ENCODE assay signal across 8 cellular contexts in the genomic region with DNA sequence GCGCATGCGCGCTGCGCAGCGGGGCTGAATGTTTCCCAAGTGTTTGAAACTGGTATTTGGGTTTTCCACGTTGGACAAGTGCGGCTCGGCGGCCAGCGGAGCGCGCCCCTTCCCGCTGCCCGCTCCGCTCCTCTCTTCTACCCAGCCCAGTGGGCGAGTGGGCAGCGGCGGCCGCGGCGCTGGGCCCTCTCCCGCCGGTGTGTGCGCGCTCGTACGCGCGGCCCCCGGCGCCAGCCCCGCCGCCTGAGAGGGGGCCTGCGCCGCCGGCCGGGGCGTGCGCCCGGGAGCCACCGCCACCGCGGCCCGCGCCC. TPM values are rescaled to one million over a fixed set of nuclear protein-coding genes. Genes with fewer than 3 reads are reported as not detected.
A peak's percentile ranks its signal among the peaks of the same experiment; 100 is the strongest.
DNase-seq lines count a peak whose midpoint lies in the region; ATAC-seq and TF ChIP-seq lines count a peak whose summit lies in the region.

A gene with protein sequence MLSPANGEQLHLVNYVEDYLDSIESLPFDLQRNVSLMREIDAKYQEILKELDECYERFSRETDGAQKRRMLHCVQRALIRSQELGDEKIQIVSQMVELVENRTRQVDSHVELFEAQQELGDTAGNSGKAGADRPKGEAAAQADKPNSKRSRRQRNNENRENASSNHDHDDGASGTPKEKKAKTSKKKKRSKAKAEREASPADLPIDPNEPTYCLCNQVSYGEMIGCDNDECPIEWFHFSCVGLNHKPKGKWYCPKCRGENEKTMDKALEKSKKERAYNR (plus strand): TSS at position 59 of the 311 bp plus-strand sequence. CDS start 450 bp downstream, outside the sequence.

- H3K9ac ChIP-seq in Loucy (ENCODE audit: low read depth, low read length, poor library complexity, severe bottlenecking): peak within 1 kb of the TSS; percentile 93
- H3K9ac ChIP-seq in neural cell (ENCODE audit: low read length): peak within 1 kb of the TSS; percentile 100

- H2AFZ ChIP-seq in Loucy (ENCODE audit: low read length): peak within 1 kb of the TSS; percentile 87
- H2AFZ ChIP-seq in neural cell (ENCODE audit: low read depth, low read length): peak within 1 kb of the TSS; percentile 18

- H3K36me3 ChIP-seq in Loucy (ENCODE audit: insufficient read depth, low read length) (no peaks in the 10 kb centered on the region), ectodermal cell (ENCODE audit: control insufficient read depth, insufficient read depth, low read length) (no peaks in the 10 kb centered on the region), neural cell (ENCODE audit: insufficient read depth, low read length) (no peaks in the 10 kb centered on the region)

- H3K4me3 Mint-ChIP-seq in CD14-positive monocyte: peak within 1 kb of the TSS; percentile 96 to 98

- H3K36me3 Mint-ChIP-seq in CD14-positive monocyte: no peaks in the 10 kb centered on the region

- H3K27me3 ChIP-seq in Loucy (ENCODE audit: insufficient read depth, low read length, poor library complexity, severe bottlenecking) (no peaks in the 10 kb centered on the region), ectodermal cell (ENCODE audit: control insufficient read depth, insufficient read depth, low read length, poor library complexity, severe bottlenecking) (no peaks in the 10 kb centered on the region), neural cell (ENCODE audit: insufficient read depth, low read depth, low read length) (no peaks in the 10 kb centered on the region)

- ATAC-seq in HG02884 (IDR thresholded peaks at IDR 0.05; ENCODE audit: unreplicated experiment): no peak

- H3K27me3 Mint-ChIP-seq in CD14-positive monocyte (ENCODE audit: low read depth in 3 of 3): peaks cover 0 to 4% (median 0%) of the 10 kb centered on the region in 3 donors

- intact Hi-C loops in CD14-positive monocyte (cut with micrococcal nuclease): loop anchor here (2.0 to 10.0 kb wide), 6 partner anchors 56 to 441 kb away; partner anchors contain the start of genes ANKRD10 (in 2 of the 2) and RAB20 (in 1 of the 2)

- peaks cover 32% of the 10 kb centered on the region for H4K20me1 ChIP-seq in Loucy (ENCODE audit: insufficient read depth, low read length, poor library complexity, severe bottlenecking)
- H4K20me1 ChIP-seq in neural cell (ENCODE audit: insufficient read depth): peaks cover 3% of the 10 kb centered on the region

- H3K9me3 Mint-ChIP-seq in CD14-positive monocyte: peaks cover 0 to 2% (median 0%) of the 10 kb centered on the region in 7 donors

- H3K9me3 ChIP-seq in Loucy (ENCODE audit: insufficient read depth, low read depth, low read length) (no peaks in the 10 kb centered on the region), ectodermal cell (ENCODE audit: control insufficient read depth, low read length) (no peaks in the 10 kb centered on the region), neural cell (ENCODE audit: low read length) (no peaks in the 10 kb centered on the region)

- H3K79me2 ChIP-seq in Loucy (ENCODE audit: insufficient read depth, low read length) (peaks cover 57% of the 10 kb centered on the region), neural cell (replicated peaks; ENCODE audit: insufficient read depth, low read length) (peaks cover 46% of the 10 kb centered on the region)

- H3K9me2 ChIP-seq in Loucy (replicated peaks; ENCODE audit: low read depth, low read length) (no peaks in the 10 kb centered on the region), neural cell (ENCODE audit: insufficient read depth, low read length) (no peaks in the 10 kb centered on the region)

- DNase-seq in CD14-positive monocyte (ENCODE audit: low spot score) (no peak), SIG-M5 treated with dmso at 0.1 percent for 504 hours (lab: John Stamatoyannopoulos, UW; ENCODE audit: unreplicated experiment) (no peak), NCI-H1930 (lab: John Stamatoyannopoulos, UW) (no peak), NCI-H510A (lab: John Stamatoyannopoulos, UW) (no peak)

- no peak for TF ChIP-seq EP300 in neural cell (conservative IDR thresholded peaks at IDR 0.05; ENCODE audit: poor library complexity, severe bottlenecking)

- TF ChIP-seq RAD21 in neural cell (conservative IDR thresholded peaks at IDR 0.05): no peak

- H3F3A ChIP-seq in Loucy (ENCODE audit: low read depth) (0 out of 2 replicates have a peak, but pooled peaks cover 2% of the 10 kb centered on the region), neural cell (ENCODE audit: insufficient read depth, low read length, poor library complexity, severe bottlenecking) (peaks cover 6% of the 10 kb centered on the region)

- TF ChIP-seq CTCF in CD14-positive monocyte (IDR thresholded peaks at IDR 0.05): no peak
- no peak for TF ChIP-seq CTCF in Loucy (conservative IDR thresholded peaks at IDR 0.05; ENCODE audit: low read length)
- no peak for TF ChIP-seq CTCF in neural cell (IDR thresholded peaks at IDR 0.05; ENCODE audit: poor library complexity, severe bottlenecking)

- peak within 1 kb of the TSS; percentile 80 for H3K4me3 ChIP-seq in Loucy (ENCODE audit: low read length, poor library complexity, severe bottlenecking)
- H3K4me3 ChIP-seq in ectodermal cell (ENCODE audit: insufficient read depth, low read depth, low read length): peak within 1 kb of the TSS; percentile 87
- peak within 1 kb of the TSS; percentile 93 for H3K4me3 ChIP-seq in neural cell (ENCODE audit: low read length)

- peaks cover 30% of the 10 kb centered on the region for H3K4me1 ChIP-seq in Loucy (ENCODE audit: insufficient read depth, low read length, poor library complexity, severe bottlenecking)
- peaks cover 9% of the 10 kb centered on the region for H3K4me1 ChIP-seq in ectodermal cell (ENCODE audit: control insufficient read depth, insufficient read depth, low read length)

- peak within 1 kb of the TSS; percentile 100 for H3K27ac ChIP-seq in ectodermal cell (ENCODE audit: insufficient read depth, low read depth, low read length, poor library complexity, severe bottlenecking)
- peak within 1 kb of the TSS; percentile 100 for H3K27ac ChIP-seq in neural cell (ENCODE audit: low read length)

- H3K4me2 ChIP-seq in Loucy (ENCODE audit: low read depth, low read length, poor library complexity, severe bottlenecking) (peak within 1 kb of the TSS; percentile 70), neural cell (ENCODE audit: low read length) (no peak within 1 kb of the TSS)

- 0 to 1% methylated on average over 45 of the region's 45 CpGs for WGBS in ectodermal cell, 2 experiments

- H3K4me1 Mint-ChIP-seq in CD14-positive monocyte: peaks cover 42% of the 10 kb centered on the region

- peak within 1 kb of the TSS; percentile 93 to 98 (median 97) for H3K27ac Mint-ChIP-seq in CD14-positive monocyte

TF ChIP-seq in neural cell, 6 proteins besides CTCF, POLR2A, EP300 and RAD21:
- TF ChIP-seq MXI1 (conservative IDR thresholded peaks at IDR 0.05; ENCODE audit: poor library complexity, severe bottlenecking) (no peak), TAF1 (IDR thresholded peaks at IDR 0.05; ENCODE audit: low read depth) (no peak), EZH2 (IDR thresholded peaks at IDR 0.05; ENCODE audit: borderline replicate concordance, insufficient read depth, low read length, poor library complexity, severe bottlenecking) (no peak), SMC3 (conservative IDR thresholded peaks at IDR 0.05; ENCODE audit: poor library complexity) (no peak), POLR2AphosphoS5 (IDR thresholded peaks at IDR 0.05) (no peak)
- TF ChIP-seq, protein P1, sequence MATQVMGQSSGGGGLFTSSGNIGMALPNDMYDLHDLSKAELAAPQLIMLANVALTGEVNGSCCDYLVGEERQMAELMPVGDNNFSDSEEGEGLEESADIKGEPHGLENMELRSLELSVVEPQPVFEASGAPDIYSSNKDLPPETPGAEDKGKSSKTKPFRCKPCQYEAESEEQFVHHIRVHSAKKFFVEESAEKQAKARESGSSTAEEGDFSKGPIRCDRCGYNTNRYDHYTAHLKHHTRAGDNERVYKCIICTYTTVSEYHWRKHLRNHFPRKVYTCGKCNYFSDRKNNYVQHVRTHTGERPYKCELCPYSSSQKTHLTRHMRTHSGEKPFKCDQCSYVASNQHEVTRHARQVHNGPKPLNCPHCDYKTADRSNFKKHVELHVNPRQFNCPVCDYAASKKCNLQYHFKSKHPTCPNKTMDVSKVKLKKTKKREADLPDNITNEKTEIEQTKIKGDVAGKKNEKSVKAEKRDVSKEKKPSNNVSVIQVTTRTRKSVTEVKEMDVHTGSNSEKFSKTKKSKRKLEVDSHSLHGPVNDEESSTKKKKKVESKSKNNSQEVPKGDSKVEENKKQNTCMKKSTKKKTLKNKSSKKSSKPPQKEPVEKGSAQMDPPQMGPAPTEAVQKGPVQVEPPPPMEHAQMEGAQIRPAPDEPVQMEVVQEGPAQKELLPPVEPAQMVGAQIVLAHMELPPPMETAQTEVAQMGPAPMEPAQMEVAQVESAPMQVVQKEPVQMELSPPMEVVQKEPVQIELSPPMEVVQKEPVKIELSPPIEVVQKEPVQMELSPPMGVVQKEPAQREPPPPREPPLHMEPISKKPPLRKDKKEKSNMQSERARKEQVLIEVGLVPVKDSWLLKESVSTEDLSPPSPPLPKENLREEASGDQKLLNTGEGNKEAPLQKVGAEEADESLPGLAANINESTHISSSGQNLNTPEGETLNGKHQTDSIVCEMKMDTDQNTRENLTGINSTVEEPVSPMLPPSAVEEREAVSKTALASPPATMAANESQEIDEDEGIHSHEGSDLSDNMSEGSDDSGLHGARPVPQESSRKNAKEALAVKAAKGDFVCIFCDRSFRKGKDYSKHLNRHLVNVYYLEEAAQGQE (IDR thresholded peaks at IDR 0.05; ENCODE audit: borderline replicate concordance): no peak

RNA-seq across cellular contexts. Expression of the gene that starts here (rescaled TPM):
- polyA plus RNA-seq in CD14-positive monocyte (10 to 100 TPM in 1 of 2 donors, 1 to 10 TPM in 1; 8.4 to 11.8 TPM), neural cell (23.2 and 28.5 TPM in 2 replicates)
- polyA plus RNA-seq in ectodermal cell (2013, experiment 1 of 4): 29.8 TPM
- 24.4 TPM for polyA plus RNA-seq in ectodermal cell (2013, experiment 2 of 4)
- 25.4 TPM for polyA plus RNA-seq in ectodermal cell (2013, experiment 3 of 4)
- 23.8 TPM for polyA plus RNA-seq in ectodermal cell (2013, experiment 4 of 4)
- 35.3 and 39.5 TPM in 2 replicates for polyA minus RNA-seq in neural cell
